In the genomic region with DNA sequence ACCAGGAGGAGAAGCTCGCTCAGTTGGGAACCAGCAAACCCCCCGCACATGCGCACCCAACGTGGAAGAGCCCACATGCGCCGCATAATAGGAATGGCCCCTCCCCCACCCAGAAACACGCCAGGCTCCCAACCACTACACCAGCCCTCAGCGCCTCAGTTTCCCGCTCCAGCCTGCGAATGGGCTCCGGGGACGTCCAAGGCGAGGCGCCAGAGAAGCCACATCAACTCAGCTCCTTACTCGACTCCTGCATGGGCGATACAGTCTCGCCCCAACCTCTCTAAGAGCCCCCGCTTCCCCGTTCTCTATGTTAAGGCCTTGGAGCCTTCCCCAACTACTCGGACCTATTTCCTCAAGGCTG, we compare ENCODE assay signal across 1 cellular context.
TF ChIP-seq lines count a peak whose summit lies in the region.

No MANE protein-coding gene starts in this region.

TF ChIP-seq in HepG2, 621 proteins besides CTCF, POLR2A, EP300 and RAD21 (continued from another document):
- TF ChIP-seq ZNF280B (CRISPR knock-in tag; IDR thresholded peaks at IDR 0.05; ENCODE audit: borderline replicate concordance) (no peak), PAF1 (CRISPR knock-in tag; IDR thresholded peaks at IDR 0.05) (no peak), TGIF2 (CRISPR knock-in tag; IDR thresholded peaks at IDR 0.05) (no peak), CHCHD3 (CRISPR knock-in tag; IDR thresholded peaks at IDR 0.05) (no peak; the same call in 1 of the 2 replicates), ZNF543 (CRISPR knock-in tag; IDR thresholded peaks at IDR 0.05) (no peak), GLI4 (CRISPR knock-in tag; IDR thresholded peaks at IDR 0.05; ENCODE audit: borderline replicate concordance) (peak; percentile 67; the same call in 1 of the 2 replicates), ZNF569 (CRISPR knock-in tag; IDR thresholded peaks at IDR 0.05; ENCODE audit: borderline replicate concordance) (peak; percentile 42; the same call in 1 of the 2 replicates), MZF1 (CRISPR knock-in tag; IDR thresholded peaks at IDR 0.05; ENCODE audit: borderline replicate concordance) (no peak), ZNF335 (CRISPR knock-in tag; IDR thresholded peaks at IDR 0.05) (no peak), FUBP1 (CRISPR knock-in tag; IDR thresholded peaks at IDR 0.05; ENCODE audit: borderline replicate concordance) (no peak), ZNF7 (CRISPR knock-in tag; IDR thresholded peaks at IDR 0.05) (no peak), ZMYM3 (CRISPR knock-in tag; IDR thresholded peaks at IDR 0.05) (no peak), ZNF337 (CRISPR knock-in tag; IDR thresholded peaks at IDR 0.05; ENCODE audit: borderline replicate concordance, low read depth) (no peak)
- TF ChIP-seq, protein P1, sequence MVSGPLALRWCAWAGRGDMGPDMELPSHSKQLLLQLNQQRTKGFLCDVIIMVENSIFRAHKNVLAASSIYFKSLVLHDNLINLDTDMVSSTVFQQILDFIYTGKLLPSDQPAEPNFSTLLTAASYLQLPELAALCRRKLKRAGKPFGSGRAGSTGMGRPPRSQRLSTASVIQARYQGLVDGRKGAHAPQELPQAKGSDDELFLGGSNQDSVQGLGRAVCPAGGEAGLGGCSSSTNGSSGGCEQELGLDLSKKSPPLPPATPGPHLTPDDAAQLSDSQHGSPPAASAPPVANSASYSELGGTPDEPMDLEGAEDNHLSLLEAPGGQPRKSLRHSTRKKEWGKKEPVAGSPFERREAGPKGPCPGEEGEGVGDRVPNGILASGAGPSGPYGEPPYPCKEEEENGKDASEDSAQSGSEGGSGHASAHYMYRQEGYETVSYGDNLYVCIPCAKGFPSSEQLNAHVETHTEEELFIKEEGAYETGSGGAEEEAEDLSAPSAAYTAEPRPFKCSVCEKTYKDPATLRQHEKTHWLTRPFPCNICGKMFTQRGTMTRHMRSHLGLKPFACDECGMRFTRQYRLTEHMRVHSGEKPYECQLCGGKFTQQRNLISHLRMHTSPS (CRISPR knock-in tag; IDR thresholded peaks at IDR 0.05; ENCODE audit: low read depth) = peak; percentile 14; the same call in 1 of the 2 replicates
- TF ChIP-seq, protein P2, sequence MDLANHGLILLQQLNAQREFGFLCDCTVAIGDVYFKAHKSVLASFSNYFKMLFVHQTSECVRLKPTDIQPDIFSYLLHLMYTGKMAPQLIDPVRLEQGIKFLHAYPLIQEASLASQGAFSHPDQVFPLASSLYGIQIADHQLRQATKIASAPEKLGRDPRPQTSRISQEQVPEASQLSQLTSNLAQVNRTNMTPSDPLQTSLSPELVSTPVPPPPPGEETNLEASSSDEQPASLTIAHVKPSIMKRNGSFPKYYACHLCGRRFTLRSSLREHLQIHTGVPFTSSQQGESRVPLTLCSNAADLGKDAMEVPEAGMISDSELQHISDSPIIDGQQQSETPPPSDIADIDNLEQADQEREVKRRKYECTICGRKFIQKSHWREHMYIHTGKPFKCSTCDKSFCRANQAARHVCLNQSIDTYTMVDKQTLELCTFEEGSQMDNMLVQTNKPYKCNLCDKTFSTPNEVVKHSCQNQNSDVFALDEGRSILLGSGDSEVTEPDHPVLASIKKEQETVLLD (CRISPR knock-in tag; IDR thresholded peaks at IDR 0.05; ENCODE audit: low read depth) = no peak; the same call in none of the 2 replicates
- TF ChIP-seq, protein P3, sequence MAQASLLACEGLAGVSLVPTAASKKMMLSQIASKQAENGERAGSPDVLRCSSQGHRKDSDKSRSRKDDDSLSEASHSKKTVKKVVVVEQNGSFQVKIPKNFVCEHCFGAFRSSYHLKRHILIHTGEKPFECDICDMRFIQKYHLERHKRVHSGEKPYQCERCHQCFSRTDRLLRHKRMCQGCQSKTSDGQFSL (CRISPR knock-in tag; IDR thresholded peaks at IDR 0.05) = no peak
- TF ChIP-seq, protein P4, sequence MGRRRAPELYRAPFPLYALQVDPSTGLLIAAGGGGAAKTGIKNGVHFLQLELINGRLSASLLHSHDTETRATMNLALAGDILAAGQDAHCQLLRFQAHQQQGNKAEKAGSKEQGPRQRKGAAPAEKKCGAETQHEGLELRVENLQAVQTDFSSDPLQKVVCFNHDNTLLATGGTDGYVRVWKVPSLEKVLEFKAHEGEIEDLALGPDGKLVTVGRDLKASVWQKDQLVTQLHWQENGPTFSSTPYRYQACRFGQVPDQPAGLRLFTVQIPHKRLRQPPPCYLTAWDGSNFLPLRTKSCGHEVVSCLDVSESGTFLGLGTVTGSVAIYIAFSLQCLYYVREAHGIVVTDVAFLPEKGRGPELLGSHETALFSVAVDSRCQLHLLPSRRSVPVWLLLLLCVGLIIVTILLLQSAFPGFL (CRISPR knock-in tag; IDR thresholded peaks at IDR 0.05) = no peak
- TF ChIP-seq, protein P5, sequence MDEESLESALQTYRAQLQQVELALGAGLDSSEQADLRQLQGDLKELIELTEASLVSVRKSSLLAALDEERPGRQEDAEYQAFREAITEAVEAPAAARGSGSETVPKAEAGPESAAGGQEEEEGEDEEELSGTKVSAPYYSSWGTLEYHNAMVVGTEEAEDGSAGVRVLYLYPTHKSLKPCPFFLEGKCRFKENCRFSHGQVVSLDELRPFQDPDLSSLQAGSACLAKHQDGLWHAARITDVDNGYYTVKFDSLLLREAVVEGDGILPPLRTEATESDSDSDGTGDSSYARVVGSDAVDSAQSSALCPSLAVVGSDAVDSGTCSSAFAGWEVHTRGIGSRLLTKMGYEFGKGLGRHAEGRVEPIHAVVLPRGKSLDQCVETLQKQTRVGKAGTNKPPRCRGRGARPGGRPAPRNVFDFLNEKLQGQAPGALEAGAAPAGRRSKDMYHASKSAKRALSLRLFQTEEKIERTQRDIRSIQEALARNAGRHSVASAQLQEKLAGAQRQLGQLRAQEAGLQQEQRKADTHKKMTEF (CRISPR knock-in tag; IDR thresholded peaks at IDR 0.05) = no peak
TF ChIP-seq in HepG2: peak in this region for 71.
